Comparison of ENCODE assay signal across 9 cellular contexts in genomic region chr2:8472545-8473361, GRCh38.
DNase-seq lines count a peak whose midpoint lies in the region; ATAC-seq and TF ChIP-seq lines count a peak whose summit lies in the region.
"Had no signal": no experiment of that assay in that cellular context is flagged by ENCODE, and none has a peak within 500 bp of the region (broad histone marks: within the 10 kb centered on the region; RNA-seq: fewer than 3 reads in every experiment).

No MANE protein-coding gene starts in this region.

- peak; percentile 79 for DNase-seq in GM12865 (ENCODE audit: low read depth)
- DNase-seq in Kasumi-1 (lab: John Stamatoyannopoulos, UW) = peak; percentile 34 to 70
- peak; percentile 48 to 75 for DNase-seq in erythroblast (lab: John Stamatoyannopoulos, UW)
- DNase-seq in SW 1271 (lab: John Stamatoyannopoulos, UW) = no peak
- DNase-seq in COLO668 (lab: John Stamatoyannopoulos, UW; ENCODE audit: unreplicated experiment) = no peak
- no peak for DNase-seq in NCI-H226
- DNase-seq: NCI-H2171 had no signal

- ATAC-seq in GM21528 (IDR thresholded peaks at IDR 0.05; ENCODE audit: low FRiP score, unreplicated experiment) (peak; percentile 62), HG03565 (IDR thresholded peaks at IDR 0.05; ENCODE audit: unreplicated experiment) (no peak)

- no peak for TF ChIP-seq CTCF in GM12865 (IDR thresholded peaks at IDR 0.05; ENCODE audit: insufficient read depth, low read depth, low read length, missing control alignments)

- no peak for TF ChIP-seq POLR2A in erythroblast (IDR thresholded peaks at IDR 0.05; ENCODE audit: low read length)

- no peak overlapping the region for H3K4me3 ChIP-seq in GM12865 (ENCODE audit: low read depth, low read length)

Comparison
In these comparisons a context has a peak if more than half of its experiments do, and no peak if none do; other contexts are left out.
1. DNase-seq: peak in GM12865 (single experiment), Kasumi-1 (2 of 2) and erythroblast (2 of 2); none in SW 1271 (0 of 2), COLO668 (single experiment) and NCI-H226 (single experiment).